In the genomic region with DNA sequence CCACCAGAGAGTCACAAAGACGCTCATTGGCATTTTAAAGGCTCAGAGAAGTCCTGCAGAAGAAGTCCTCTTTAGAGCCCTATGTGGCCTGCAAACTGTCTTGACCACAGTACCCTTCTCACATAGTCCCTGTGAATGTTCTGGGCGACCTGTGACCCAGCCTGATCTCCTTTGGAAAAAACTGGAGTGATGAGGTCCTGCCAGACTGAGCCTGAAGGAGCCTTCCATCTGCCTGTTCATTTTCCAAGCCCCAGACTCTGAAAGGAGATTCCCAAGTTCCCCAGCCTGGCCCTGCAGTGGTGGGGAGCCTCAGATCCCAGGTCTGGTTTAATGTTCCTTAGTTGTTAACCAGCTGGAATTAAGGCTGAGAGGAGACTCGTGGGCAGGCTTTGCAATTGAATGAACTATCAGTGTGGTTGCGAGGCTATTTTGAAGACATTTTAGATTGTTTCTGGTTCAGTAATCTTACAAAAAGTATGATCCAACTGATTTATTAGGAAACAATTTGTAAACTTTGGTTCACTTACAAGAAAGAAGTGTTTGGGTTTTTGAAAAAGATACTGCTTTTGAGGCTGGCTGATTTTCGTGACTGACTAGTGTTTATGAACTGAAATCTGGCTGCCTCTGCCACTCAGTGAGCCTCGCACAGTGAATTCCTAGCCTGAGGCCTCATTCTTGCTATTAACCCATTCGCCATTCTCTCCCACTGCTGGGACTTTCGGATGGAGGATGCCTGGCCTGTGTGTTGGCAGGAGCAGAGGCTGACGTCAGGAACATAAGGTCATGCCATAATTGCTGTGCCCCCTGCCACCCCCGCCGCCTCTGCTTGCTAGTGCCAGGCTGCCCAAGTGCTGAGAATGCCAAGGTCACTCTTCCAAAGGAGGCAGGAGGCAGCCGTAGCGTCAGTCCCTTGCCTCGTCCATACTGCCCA, we compare ENCODE assay signal across 10 cellular contexts.
DNase-seq lines count a peak whose midpoint lies in the region; ATAC-seq, FAIRE-seq and TF ChIP-seq lines count a peak whose summit lies in the region.
"Had no signal": no experiment of that assay in that cellular context is flagged by ENCODE, and none has a peak within 500 bp of the region (broad histone marks: within the 10 kb centered on the region; RNA-seq: fewer than 3 reads in every experiment).

No MANE protein-coding gene starts in this region.

- H3K27ac ChIP-seq in K562 (ENCODE audit: extremely low read depth, low read depth, low read length) (no peak overlapping the region), right atrium auricular region (peak overlapping the region; percentile 73 to 79), skeletal muscle tissue (ENCODE audit: low read depth, low read length) (peak overlapping the region; percentile 60), Karpas-422 (ENCODE audit: low read length) (no peak overlapping the region)

- H3K4me1 ChIP-seq in K562 (replicated peaks in 1 of 2; ENCODE audit: control insufficient read depth in 2 of 2, insufficient read depth in 2 of 2, low read length in 2 of 2) (no peaks in the 10 kb centered on the region), right atrium auricular region (peaks cover 0 to 77% of the 10 kb centered on the region in 2 donors), skeletal muscle tissue (ENCODE audit: control insufficient read depth in 3 of 3, insufficient read depth in 3 of 3, low read length in 3 of 3) (peaks cover 18 to 20% (median 20%) of the 10 kb centered on the region in 3 donors), Karpas-422 (ENCODE audit: low read length) (peaks cover 5% of the 10 kb centered on the region)

- H3K9me1 ChIP-seq in K562 (ENCODE audit: control insufficient read depth, insufficient read depth, low read length): no peaks in the 10 kb centered on the region

- WGBS in K562 (ENCODE audit: insufficient coverage, low coverage, missing lambda C conversion rate): 1% methylated on average over 12 of the region's 14 CpGs

- H3K4me3 ChIP-seq in K562 (no peak overlapping the region), right atrium auricular region (no peak overlapping the region), skeletal muscle tissue (ENCODE audit: low read length in 3 of 3) (no peak overlapping the region), Karpas-422 (ENCODE audit: low read length) (no peak overlapping the region)

- H2AFZ ChIP-seq in K562 (ENCODE audit: low read depth, low read length) (no peak overlapping the region), Karpas-422 (ENCODE audit: low read length) (no peak overlapping the region)

- no peak overlapping the region for H3K4me2 ChIP-seq in K562 (ENCODE audit: insufficient read depth, low read length)
- no peak overlapping the region for H3K4me2 ChIP-seq in Karpas-422 (ENCODE audit: low read depth, low read length, poor library complexity, severe bottlenecking)

- H4K20me1 ChIP-seq in K562 (replicated peaks; ENCODE audit: control insufficient read depth, insufficient read depth, low read length) (no peaks in the 10 kb centered on the region), Karpas-422 (ENCODE audit: insufficient read depth, low read depth, low read length) (no peaks in the 10 kb centered on the region)

- BruUV-seq in K562 (replicated peaks; lab: Mats Ljungman, UMichigan): no TSS peak

- TF ChIP-seq CTCF in K562 (IDR thresholded peaks at IDR 0.05 in 2 of 3, conservative IDR thresholded peaks at IDR 0.05 in 1 of 3; ENCODE audit: insufficient read depth in 2 of 3, low read depth in 1 of 3, low read length in 3 of 3): no peak
- no peak for TF ChIP-seq CTCF in right atrium auricular region (IDR thresholded peaks at IDR 0.05)

- H3K79me2 ChIP-seq in K562 (ENCODE audit: control insufficient read depth, insufficient read depth, low read length): no peaks in the 10 kb centered on the region
- H3K79me2 ChIP-seq in Karpas-422 (ENCODE audit: low read length): no peaks in the 10 kb centered on the region

- TF ChIP-seq RAD21 in K562 (CRISPR knock-in tag; conservative IDR thresholded peaks at IDR 0.05 in 1 of 2, IDR thresholded peaks at IDR 0.05 in 1 of 2): no peak

- FAIRE-seq in K562 (lab: Jason Lieb, UNC): no peak

- H3K9ac ChIP-seq in K562 (ENCODE audit: insufficient read depth in 1 of 2, low read depth in 2 of 2, low read length in 2 of 2) (no peak overlapping the region), skeletal muscle tissue (ENCODE audit: low read depth in 1 of 3, low read length in 3 of 3) (no peak overlapping the region), Karpas-422 (ENCODE audit: low read length) (no peak overlapping the region)

- CTCF ChIA-PET in K562 (lab: Yijun Ruan, JAX; ENCODE audit: low intra/inter-chr PET ratio): no interaction called here

- no peak for TF ChIP-seq EP300 in K562 (IDR thresholded peaks at IDR 0.05; ENCODE audit: low read length)

- no peaks in the 10 kb centered on the region for H3K9me3 ChIP-seq in K562 (replicated peaks; ENCODE audit: control insufficient read depth, insufficient read depth, low read depth, low read length)
- H3K9me3 ChIP-seq in right atrium auricular region: no peaks in the 10 kb centered on the region
- H3K9me3 ChIP-seq in skeletal muscle tissue (ENCODE audit: control insufficient read depth in 3 of 3, low read length in 3 of 3): no peaks in the 10 kb centered on the region
- H3K9me3 ChIP-seq in Karpas-422 (ENCODE audit: low read length): no peaks in the 10 kb centered on the region

- peaks cover 2 to 31% of the 10 kb centered on the region in 2 experiments; a peak in 3 of 5 replicates for H3K27me3 ChIP-seq in K562 (ENCODE audit: control insufficient read depth in 2 of 2, insufficient read depth in 2 of 2, low read length in 2 of 2)
- no peaks in the 10 kb centered on the region for H3K27me3 ChIP-seq in right atrium auricular region
- H3K27me3 ChIP-seq in skeletal muscle tissue (ENCODE audit: control insufficient read depth in 3 of 3, insufficient read depth in 3 of 3, low read length in 3 of 3): peaks cover 0 to 7% (median 3%) of the 10 kb centered on the region in 3 donors
- no peaks in the 10 kb centered on the region for H3K27me3 ChIP-seq in Karpas-422 (ENCODE audit: low read length)

- no peaks in the 10 kb centered on the region for H3K36me3 ChIP-seq in K562 (ENCODE audit: control insufficient read depth, insufficient read depth, low read length)
- no peaks in the 10 kb centered on the region for H3K36me3 ChIP-seq in right atrium auricular region
- no peaks in the 10 kb centered on the region for H3K36me3 ChIP-seq in skeletal muscle tissue (ENCODE audit: control insufficient read depth in 3 of 3, insufficient read depth in 3 of 3, low read length in 3 of 3)
- H3K36me3 ChIP-seq in Karpas-422 (ENCODE audit: insufficient read depth, low read length): no peaks in the 10 kb centered on the region

- TF ChIP-seq POLR2A in K562 (conservative IDR thresholded peaks at IDR 0.05): no peak

- ATAC-seq in K562: no peak
- no peak for ATAC-seq in HG02642 (IDR thresholded peaks at IDR 0.05; ENCODE audit: poor library complexity, unreplicated experiment)

- in situ Hi-C loops in K562 (cut with MboI): no loop called here

- POLR2A ChIA-PET in K562 (lab: Yijun Ruan, JAX): no interaction called here

- intact Hi-C loops in K562 (cut with micrococcal nuclease): no loop called here

- DNase-seq in ELR (ENCODE audit: low read depth): peak; percentile 65
- DNase-seq in K562 (ENCODE audit: extremely low read depth in 1 of 4, low spot score in 3 of 4): no peak
- no peak for DNase-seq in right atrium auricular region (ENCODE audit: low spot score)
- no peak for DNase-seq in DMS53 (lab: John Stamatoyannopoulos, UW)
- DNase-seq in Karpas-422: no peak
- no peak for DNase-seq in NCI-H510A treated with DMSO at 0.1 percent for 48 hours (lab: John Stamatoyannopoulos, UW)
- DNase-seq: Calu3, NCI-H187 treated with DMSO at 0.1 percent for 48 hours had no signal

- H3K9me2 ChIP-seq in Karpas-422 (replicated peaks; ENCODE audit: insufficient read depth, low read length): no peaks in the 10 kb centered on the region

TF ChIP-seq in K562, 482 proteins besides CTCF, POLR2A, EP300 and RAD21:
- TF ChIP-seq ZNF75A (CRISPR knock-in tag; IDR thresholded peaks at IDR 0.05): no peak
- no peak for TF ChIP-seq BCOR (IDR thresholded peaks at IDR 0.05)
- TF ChIP-seq ZNF561 (CRISPR knock-in tag; conservative IDR thresholded peaks at IDR 0.05): no peak
- TF ChIP-seq SIRT6 (IDR thresholded peaks at IDR 0.05; ENCODE audit: low read depth, low read length): no peak
- no peak for TF ChIP-seq RBM34 (IDR thresholded peaks at IDR 0.05; ENCODE audit: borderline replicate concordance, insufficient read depth, low read length)
- peak; percentile 50 for TF ChIP-seq ZNF239 (CRISPR knock-in tag; IDR thresholded peaks at IDR 0.05)

Comparison
In these comparisons a context has a peak if more than half of its experiments do, and no peak if none do; other contexts are left out.
1. H3K27ac ChIP-seq: peak in right atrium auricular region (2 of 2) and skeletal muscle tissue (single experiment); none in K562 (single experiment) and Karpas-422 (single experiment).